Comparison of ENCODE assay signal across 18 cellular contexts in the genomic region with DNA sequence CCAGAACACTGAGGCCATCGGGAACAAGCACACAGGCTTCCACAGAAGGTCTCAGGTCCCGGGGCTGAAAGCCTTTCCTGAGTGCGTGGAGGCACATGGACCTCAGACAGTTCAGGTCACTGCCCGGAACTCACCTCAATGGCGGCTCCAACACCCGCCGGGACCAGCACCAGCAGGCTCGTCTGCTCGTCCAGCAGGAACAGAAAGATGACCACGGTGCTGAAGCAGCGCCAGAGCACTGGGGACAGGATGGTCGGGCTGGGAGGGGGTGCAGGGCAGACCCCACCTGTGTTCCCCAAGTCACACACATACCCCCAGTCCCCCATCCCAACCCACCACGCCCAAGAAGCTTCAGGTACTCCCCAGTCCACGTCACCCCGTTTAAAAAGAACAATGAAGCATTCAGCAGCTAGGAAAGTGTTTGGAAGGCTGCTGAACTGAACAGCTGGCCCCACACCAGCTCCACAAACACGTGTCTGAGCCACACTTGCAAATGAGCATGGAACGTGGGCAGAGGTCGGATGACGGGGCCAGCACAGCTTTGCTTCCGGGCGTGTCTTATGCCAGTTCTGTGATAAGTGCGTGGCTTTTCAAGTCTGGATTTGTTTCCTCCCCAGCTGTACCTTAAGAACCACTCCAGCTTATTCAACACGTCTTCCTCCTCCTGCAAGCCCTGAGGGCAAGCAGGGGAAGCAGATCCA. TPM values are rescaled to one million over a fixed set of nuclear protein-coding genes. Genes with fewer than 3 reads are reported as not detected.
DNase-seq lines count a peak whose midpoint lies in the region; ATAC-seq, FAIRE-seq and TF ChIP-seq lines count a peak whose summit lies in the region.
"Had no signal": no experiment of that assay in that cellular context is flagged by ENCODE, and none has a peak within 500 bp of the region (broad histone marks: within the 10 kb centered on the region; RNA-seq: fewer than 3 reads in every experiment).

No MANE protein-coding gene starts in this region.

- H3K79me2 ChIP-seq in astrocyte (ENCODE audit: insufficient read depth, low read length): peaks cover 3% of the 10 kb centered on the region

- intact Hi-C loops in right cardiac atrium (cut with DNase I): no loop called here
- intact Hi-C loops in sigmoid colon (cut with DNase I): no loop called here

- no peak overlapping the region for H3K4me3 ChIP-seq in astrocyte (ENCODE audit: insufficient read depth, low read depth, low read length)
- no peak overlapping the region for H3K4me3 ChIP-seq in right cardiac atrium (ENCODE audit: low read length)
- no peak overlapping the region for H3K4me3 ChIP-seq in sigmoid colon
- H3K4me3 ChIP-seq: ovary had no signal

- FAIRE-seq in astrocyte (lab: Jason Lieb, UNC): no peak
- FAIRE-seq: GM18507, islet of Langerhans had no signal

- no peaks in the 10 kb centered on the region for H3K27me3 ChIP-seq in astrocyte (ENCODE audit: insufficient read depth, low read length)
- no peaks in the 10 kb centered on the region for H3K27me3 ChIP-seq in right cardiac atrium (ENCODE audit: control insufficient read depth, insufficient read depth)
- H3K27me3 ChIP-seq in sigmoid colon: no peaks in the 10 kb centered on the region
- H3K27me3 ChIP-seq: ovary had no signal

- no peak overlapping the region for H3K4me2 ChIP-seq in astrocyte (ENCODE audit: low read length)

- no peak for TF ChIP-seq EP300 in sigmoid colon (IDR thresholded peaks at IDR 0.05)

- WGBS in right cardiac atrium: 86% methylated on average over 23 of the region's 23 CpGs
- WGBS in sigmoid colon, 2 donors: 57 to 83% methylated on average over 23 of the region's 23 CpGs

- DNase-seq in HPDE6-E6E7 (ENCODE audit: extremely low spot score) (peak; percentile 97), astrocyte (ENCODE audit: low read depth) (no peak), right cardiac atrium (peak in 1 of 3 donors; percentile 72), sigmoid colon (peak; percentile 56), erythroblast (lab: John Stamatoyannopoulos, UW) (no peak), caudate nucleus (lab: John Stamatoyannopoulos, UW) (no peak), WTC11 (ENCODE audit: low spot score) (no peak), NCI-H1092 (lab: John Stamatoyannopoulos, UW) (no peak)
- DNase-seq: activated CD4-positive, CD25-positive, alpha-beta regulatory T cell treated with anti-CD3 and anti-CD28 coated beads, Interleukin-2, amount 50 U/mL, for 72 hours; C1 segment of cervical spinal cord; HFFc6; NCI-H1694; stimulated activated naive CD8-positive, alpha-beta T cell treated with anti-CD3 and anti-CD28 coated beads, Interleukin-15, amount 100 ng/mL, for 72 hours had no signal

- peaks cover 47% of the 10 kb centered on the region for H3K36me3 Mint-ChIP-seq in astrocyte (ENCODE audit: low read depth, unreplicated experiment)
- H3K36me3 Mint-ChIP-seq in WTC11: peaks cover 71% of the 10 kb centered on the region
- H3K36me3 Mint-ChIP-seq: IgD-negative memory B cell had no signal

- CTCF ChIA-PET in WTC11 (lab: Charles Lee): no interaction called here

- H3K4me1 Mint-ChIP-seq in astrocyte (ENCODE audit: low read depth, unreplicated experiment) (peaks cover 19% of the 10 kb centered on the region), WTC11 (peaks cover 4% of the 10 kb centered on the region; the same call in 1 of the 2 replicates)
- H3K4me1 Mint-ChIP-seq: stimulated activated naive CD8-positive, alpha-beta T cell treated with anti-CD3 and anti-CD28 coated beads, Interleukin-15, amount 100 ng/mL, for 72 hours had no signal

- H3K36me3 ChIP-seq in astrocyte (ENCODE audit: insufficient read depth, low read length) (peaks cover 15% of the 10 kb centered on the region), sigmoid colon (peaks cover 9 to 61% (median 42%) of the 10 kb centered on the region in 4 donors)
- H3K36me3 ChIP-seq: ovary had no signal

- TF ChIP-seq CTCF in astrocyte (IDR thresholded peaks at IDR 0.05; ENCODE audit: insufficient read depth, low read depth, low read length) (no peak), sigmoid colon (IDR thresholded peaks at IDR 0.05) (no peak), WTC11 (IDR thresholded peaks at IDR 0.05) (no peak)

- peaks cover 50% of the 10 kb centered on the region for H4K20me1 ChIP-seq in astrocyte (ENCODE audit: insufficient read depth, low read length)

- H3K27me3 Mint-ChIP-seq in astrocyte (ENCODE audit: low read depth, unreplicated experiment): no peaks in the 10 kb centered on the region
- H3K27me3 Mint-ChIP-seq in WTC11 (ENCODE audit: low read depth): no peaks in the 10 kb centered on the region
- H3K27me3 Mint-ChIP-seq: IgD-negative memory B cell; stimulated activated naive CD8-positive, alpha-beta T cell treated with anti-CD3 and anti-CD28 coated beads, Interleukin-15, amount 100 ng/mL, for 72 hours had no signal

- H2AFZ ChIP-seq in astrocyte (ENCODE audit: low read depth, low read length): no peak overlapping the region

- TF ChIP-seq POLR2A in sigmoid colon (IDR thresholded peaks at IDR 0.05) (no peak), erythroblast (IDR thresholded peaks at IDR 0.05; ENCODE audit: low read length) (no peak)

- H3K4me1 ChIP-seq in astrocyte (ENCODE audit: insufficient read depth, low read length) (no peaks in the 10 kb centered on the region), right cardiac atrium (ENCODE audit: control insufficient read depth, insufficient read depth, low read length) (no peaks in the 10 kb centered on the region), sigmoid colon (peaks cover 0 to 7% (median 0%) of the 10 kb centered on the region in 4 donors)

- H3K27ac ChIP-seq in astrocyte (ENCODE audit: low read depth, low read length): no peak overlapping the region
- peak overlapping the region; percentile 28 for H3K27ac ChIP-seq in right cardiac atrium (ENCODE audit: low read length)
- H3K27ac ChIP-seq in sigmoid colon: no peak overlapping the region
- H3K27ac ChIP-seq in caudate nucleus (ENCODE audit: low read depth, low read length): no peak overlapping the region
- H3K27ac ChIP-seq: ovary had no signal

- ATAC-seq in right cardiac atrium (peak; percentile 71 to 72), WTC11 (no peak)

- POLR2A ChIA-PET in WTC11 (lab: Charles Lee): no interaction called here

- H3K9me3 Mint-ChIP-seq in astrocyte (ENCODE audit: unreplicated experiment) (peaks cover 43% of the 10 kb centered on the region), WTC11 (peaks cover 9% of the 10 kb centered on the region)
- H3K9me3 Mint-ChIP-seq: activated T-helper 1 cell treated with anti-CD3 and anti-CD28 coated beads, Interleukin-12 subunit alpha, Interleukin-12 subunit beta, Interleukin-2, Interleukin-4 antibody, amounts not matched to agents 30 ng/mL and 10 ng/mL and 1 ng/mL, durations not matched to agents 14 hours and 24 hours and 36 hours; IgD-negative memory B cell; stimulated activated naive CD8-positive, alpha-beta T cell treated with anti-CD3 and anti-CD28 coated beads, Interleukin-15, amount 100 ng/mL, for 72 hours had no signal

- H3K4me3 Mint-ChIP-seq in astrocyte (ENCODE audit: unreplicated experiment) (no peak overlapping the region), WTC11 (no peak overlapping the region)
- H3K4me3 Mint-ChIP-seq: activated T-helper 1 cell treated with anti-CD3 and anti-CD28 coated beads, Interleukin-12 subunit alpha, Interleukin-12 subunit beta, Interleukin-2, Interleukin-4 antibody, amounts not matched to agents 30 ng/mL and 10 ng/mL and 1 ng/mL, durations not matched to agents 14 hours and 24 hours and 36 hours; HFFc6; IgD-negative memory B cell; stimulated activated naive CD8-positive, alpha-beta T cell treated with anti-CD3 and anti-CD28 coated beads, Interleukin-15, amount 100 ng/mL, for 72 hours had no signal

- H3K27ac Mint-ChIP-seq in astrocyte (ENCODE audit: unreplicated experiment) (peak overlapping the region; percentile 69), WTC11 (no peak overlapping the region)
- H3K27ac Mint-ChIP-seq: activated T-helper 1 cell treated with anti-CD3 and anti-CD28 coated beads, Interleukin-12 subunit alpha, Interleukin-12 subunit beta, Interleukin-2, Interleukin-4 antibody, amounts not matched to agents 30 ng/mL and 10 ng/mL and 1 ng/mL, durations not matched to agents 14 hours and 24 hours and 36 hours; HFFc6; stimulated activated naive CD8-positive, alpha-beta T cell treated with anti-CD3 and anti-CD28 coated beads, Interleukin-15, amount 100 ng/mL, for 72 hours had no signal

- H3K9me3 ChIP-seq in astrocyte (ENCODE audit: insufficient read depth, low read depth, low read length) (peaks cover 5% of the 10 kb centered on the region), right cardiac atrium (ENCODE audit: control insufficient read depth, low read length) (no peaks in the 10 kb centered on the region), sigmoid colon (no peaks in the 10 kb centered on the region)
- H3K9me3 ChIP-seq: ovary had no signal

- no peak overlapping the region for H3K9ac ChIP-seq in astrocyte (ENCODE audit: low read length)

TF ChIP-seq in WTC11, 78 proteins besides CTCF, POLR2A, EP300 and RAD21 (continues in another document):
- no peak for TF ChIP-seq ATF1 (CRISPR knock-in tag; IDR thresholded peaks at IDR 0.05)

RNA-seq across cellular contexts. Expression of a gene that starts 14.6 kb away (rescaled TPM):
- 131 TPM in 2 replicates for total RNA-seq in astrocyte
- 10 to 100 TPM; 43.9 to 62.7 (median 50.0) TPM for total RNA-seq in right cardiac atrium
- 44.0 TPM for polyA plus RNA-seq in right cardiac atrium
- total RNA-seq in sigmoid colon: 10 to 100 TPM; 49.5 to 67.8 (median 58.9) TPM
- 10 to 100 TPM; 33.1 to 90.5 (median 33.6) TPM for polyA plus RNA-seq in sigmoid colon
- total RNA-seq in WTC11 (2021): 73.4 to 92.8 TPM (median 73.8 TPM) in 3 replicates

RNA-seq across cellular contexts. Expression of a gene that starts 35.4 kb away (rescaled TPM):
- total RNA-seq in astrocyte (0.10 and 0.50 TPM in 2 replicates), right cardiac atrium (not detected), sigmoid colon (not detected), WTC11 (2021) (40.4 to 42.9 TPM (median 40.5 TPM) in 3 replicates)
- polyA plus RNA-seq in right cardiac atrium (not detected), sigmoid colon (1 to 10 TPM in 1 of 3 donors, not detected in 2; 2.9 TPM)
- polyA plus RNA-seq: IgD-negative memory B cell, ovary had no signal

Comparison
In these comparisons a context has a peak if more than half of its experiments do, and no peak if none do; other contexts are left out.
1. DNase-seq: peak in HPDE6-E6E7 (single experiment) and sigmoid colon (single experiment); none in astrocyte (single experiment), erythroblast (0 of 2), caudate nucleus (0 of 61), WTC11 (single experiment) and NCI-H1092 (single experiment).
2. RNA of a gene that starts 35.4 kb away (total RNA-seq): 40.4 to 42.9 TPM in WTC11; 0.10 to 0.50 TPM in astrocyte, not detected in right cardiac atrium and not detected in sigmoid colon; every median in the first group is over 10 times any median in the second.